In genomic region chr4:41880840-41881831, GRCh38 we compare ENCODE assay signal across 8 cellular contexts. TPM values are rescaled to one million over a fixed set of nuclear protein-coding genes. Genes with fewer than 3 reads are reported as not detected.
DNase-seq lines count a peak whose midpoint lies in the region; ATAC-seq and TF ChIP-seq lines count a peak whose summit lies in the region.

No MANE protein-coding gene starts in this region.

- no peaks in the 10 kb centered on the region for H3K36me3 ChIP-seq in ES-I3 (ENCODE audit: insufficient read depth, low read length)
- no peaks in the 10 kb centered on the region for H3K36me3 ChIP-seq in SK-N-MC (ENCODE audit: insufficient read depth, low read length)

- peak overlapping the region; percentile 91 for H3K4me3 ChIP-seq in SK-N-MC
- H3K4me3 ChIP-seq in retinal pigment epithelial cell (ENCODE audit: low read length) = peak overlapping the region; percentile 31

- H3K9ac ChIP-seq in ES-I3 (ENCODE audit: low read depth, low read length) (peak overlapping the region; percentile 48; the same call in 1 of the 2 replicates), SK-N-MC (ENCODE audit: insufficient read length) (peak overlapping the region; percentile 64)

- H3K9me3 ChIP-seq in ES-I3 (ENCODE audit: control insufficient read depth, insufficient read depth, low read length) = no peaks in the 10 kb centered on the region
- no peaks in the 10 kb centered on the region for H3K9me3 ChIP-seq in SK-N-MC (ENCODE audit: low read depth, low read length)

- no peak for ATAC-seq in GM18907 (IDR thresholded peaks at IDR 0.05; ENCODE audit: unreplicated experiment)
- ATAC-seq in omental fat pad (ENCODE audit: low FRiP score) = no peak

- no peak for DNase-seq in SK-N-MC (ENCODE audit: low read depth, low spot score)
- peak; percentile 46 for DNase-seq in glutamatergic neuron
- DNase-seq in retinal pigment epithelial cell (ENCODE audit: low read depth) = no peak
- no peak for DNase-seq in activated gamma-delta T cell (lab: John Stamatoyannopoulos, UW)
- no peak for DNase-seq in SK-N-DZ (ENCODE audit: low spot score)
- no peak for DNase-seq in omental fat pad (ENCODE audit: low spot score)

- H3K4me1 Mint-ChIP-seq in glutamatergic neuron (ENCODE audit: low read depth, unreplicated experiment) = peaks cover 37% of the 10 kb centered on the region

- peaks cover 37% of the 10 kb centered on the region for H3K27me3 Mint-ChIP-seq in glutamatergic neuron (ENCODE audit: unreplicated experiment)

- H3K9me3 Mint-ChIP-seq in glutamatergic neuron (ENCODE audit: unreplicated experiment) = peaks cover 24% of the 10 kb centered on the region

- TF ChIP-seq CTCF in glutamatergic neuron (IDR thresholded peaks at IDR 0.05; ENCODE audit: partially characterized antibody, unreplicated experiment) (no peak), retinal pigment epithelial cell (conservative IDR thresholded peaks at IDR 0.05; ENCODE audit: low read depth, low read length) (no peak), omental fat pad (IDR thresholded peaks at IDR 0.05) (no peak)

- H3K4me1 ChIP-seq in ES-I3 (ENCODE audit: insufficient read depth, low read length) = 0 out of 2 replicates have a peak, but pooled peaks cover 5% of the 10 kb centered on the region

- H3K27ac Mint-ChIP-seq in glutamatergic neuron (ENCODE audit: unreplicated experiment) = peak overlapping the region; percentile 91

- H3K36me3 Mint-ChIP-seq in glutamatergic neuron (ENCODE audit: unreplicated experiment) = peaks cover 6% of the 10 kb centered on the region

- H3K27ac ChIP-seq in SK-N-MC = no peak overlapping the region

- H3K4me3 Mint-ChIP-seq in glutamatergic neuron (ENCODE audit: unreplicated experiment) = peak overlapping the region; percentile 88

RNA-seq across cellular contexts. Expression of gene TMEM33, which starts 54.1 kb away (rescaled TPM):
- 88.8 TPM for total RNA-seq in glutamatergic neuron (ENCODE audit: unreplicated experiment)
- 29.0 and 36.1 TPM in 2 replicates for polyA plus RNA-seq in SK-N-DZ (2014; cell fraction: cytosol; rRNA removed)
- 8.9 and 21.1 TPM in 2 replicates for polyA plus RNA-seq in SK-N-DZ (2014; cell fraction: nucleus; rRNA removed)
- 10 to 100 TPM; 24.6 to 46.4 (median 35.2) TPM for total RNA-seq in omental fat pad
